In genomic region chr21:29024474-29025327, GRCh38 we compare ENCODE assay signal across 8 cellular contexts. TPM values are rescaled to one million over a fixed set of nuclear protein-coding genes. Genes with fewer than 3 reads are reported as not detected.
DNase-seq lines count a peak whose midpoint lies in the region; ATAC-seq, FAIRE-seq and TF ChIP-seq lines count a peak whose summit lies in the region.

TSS of gene USP16 (plus strand) at chr21:29024668. CDS start at chr21:29027914, 3,246 bp downstream.

- TF ChIP-seq CTCF in adrenal gland (IDR thresholded peaks at IDR 0.05) (peak in 4 of 6 experiments; percentile 39 to 56 (median 50)), heart left ventricle (IDR thresholded peaks at IDR 0.05) (peak in 2 of 12 donors; percentile 29 to 35), type B pancreatic cell (conservative IDR thresholded peaks at IDR 0.05) (peak; percentile 58)

- H3K27ac Mint-ChIP-seq in type B pancreatic cell = peak within 1 kb of the TSS; percentile 100

- peak; percentile 98 for FAIRE-seq in GM12892 (lab: Jason Lieb, UNC)

- H3K27ac ChIP-seq in adrenal gland (peak within 1 kb of the TSS; percentile 94 to 100 (median 95)), heart left ventricle (peak within 1 kb of the TSS; percentile 87 to 100 (median 98))

- 0 to 1% (median 0%) methylated on average over 21 to 48 of the region's 48 CpGs for WGBS in adrenal gland, 4 donors
- 0 to 1% (median 0%) methylated on average over 22 to 48 of the region's 48 CpGs for WGBS in heart left ventricle, 4 donors

- peak within 1 kb of the TSS; percentile 99 for H3K4me3 Mint-ChIP-seq in type B pancreatic cell

- no peaks in the 10 kb centered on the region for H3K9me3 Mint-ChIP-seq in type B pancreatic cell

- H3K4me3 ChIP-seq in adrenal gland = peak within 1 kb of the TSS; percentile 21 to 66 (median 57)
- H3K4me3 ChIP-seq in heart left ventricle = peak within 1 kb of the TSS; percentile 30 to 95 (median 72)

- ATAC-seq in HG02852 (IDR thresholded peaks at IDR 0.05; ENCODE audit: unreplicated experiment) = peak; percentile 98
- peak; percentile 98 to 99 (median 98) for ATAC-seq in heart left ventricle

- H3K27me3 Mint-ChIP-seq in type B pancreatic cell = no peaks in the 10 kb centered on the region

- no peaks in the 10 kb centered on the region for H3K9me3 ChIP-seq in adrenal gland (replicated peaks in 1 of 3)
- H3K9me3 ChIP-seq in heart left ventricle = no peaks in the 10 kb centered on the region

- H3K36me3 ChIP-seq in adrenal gland (replicated peaks in 1 of 2) = peaks cover 0 to 4% of the 10 kb centered on the region in 2 donors
- H3K36me3 ChIP-seq in heart left ventricle = peaks cover 0 to 21% (median 14%) of the 10 kb centered on the region in 9 donors

- H3K4me1 Mint-ChIP-seq in type B pancreatic cell (ENCODE audit: unreplicated experiment) = peaks cover 18% of the 10 kb centered on the region

- intact Hi-C loops in adrenal gland (cut with DNase I) = no loop called here
- intact Hi-C loops in heart left ventricle (cut with DNase I) = loop anchor here in 5 of 10 donors (2.0 to 5.0 kb wide), 7 partner anchors 22 to 48 kb away; partner anchors contain the start of genes LTN1 (in 3 of the 5) and CCT8 (in 2 of the 5)

- peaks cover 4% of the 10 kb centered on the region for H3K36me3 Mint-ChIP-seq in type B pancreatic cell

- no peaks in the 10 kb centered on the region for H3K27me3 ChIP-seq in adrenal gland
- H3K27me3 ChIP-seq in heart left ventricle = no peaks in the 10 kb centered on the region

- DNase-seq in GM12892 (ENCODE audit: insufficient read length) = peak; percentile 88
- peak; percentile 89 for DNase-seq in NCI-H146 (lab: John Stamatoyannopoulos, UW)
- peak; percentile 85 to 97 (median 89) for DNase-seq in T-helper 1 cell
- peak; percentile 96 to 99 (median 98) for DNase-seq in adrenal gland
- DNase-seq in heart left ventricle = peak; percentile 95 to 98 (median 97)
- DNase-seq in pons (ENCODE audit: low spot score) = peak; percentile 98
- peak; percentile 94 for DNase-seq in type B pancreatic cell (ENCODE audit: extremely low spot score, unreplicated experiment)

- TF ChIP-seq POLR2A in GM12892 (IDR thresholded peaks at IDR 0.05; ENCODE audit: low read depth, low read length) (peak; percentile 95), adrenal gland (IDR thresholded peaks at IDR 0.05) (peak; percentile 49 to 74), heart left ventricle (IDR thresholded peaks at IDR 0.05) (peak in 1 of 2 donors; percentile 40)

- H3K4me1 ChIP-seq in adrenal gland (replicated peaks in 1 of 2) = peaks cover 9 to 20% of the 10 kb centered on the region in 2 donors
- H3K4me1 ChIP-seq in heart left ventricle = peaks cover 0 to 38% (median 20%) of the 10 kb centered on the region in 12 donors

RNA-seq across cellular contexts. Expression of gene USP16, which starts in this region (rescaled TPM):
- polyA plus RNA-seq in GM12892 (2012; ENCODE audit: missing spikeins) = 36.6 TPM
- total RNA-seq in adrenal gland (10 to 100 TPM; 13.2 to 41.3 (median 33.8) TPM), heart left ventricle (10 to 100 TPM; 19.1 to 38.1 (median 32.4) TPM), type B pancreatic cell (ENCODE audit: low replicate concordance) (28.9 and 35.0 TPM in 2 replicates)
- polyA plus RNA-seq in adrenal gland (10 to 100 TPM; 20.9 to 69.6 (median 24.5) TPM), heart left ventricle (10 to 100 TPM; 16.4 to 42.6 TPM)

Comparison
In these comparisons a context has a peak if more than half of its experiments do, and no peak if none do; other contexts are left out.
1. Peak in every context shown above with its lines: DNase-seq, ATAC-seq, H3K4me3 ChIP-seq and H3K27ac ChIP-seq.